Comparison of ENCODE assay signal across 10 cellular contexts in the genomic region with DNA sequence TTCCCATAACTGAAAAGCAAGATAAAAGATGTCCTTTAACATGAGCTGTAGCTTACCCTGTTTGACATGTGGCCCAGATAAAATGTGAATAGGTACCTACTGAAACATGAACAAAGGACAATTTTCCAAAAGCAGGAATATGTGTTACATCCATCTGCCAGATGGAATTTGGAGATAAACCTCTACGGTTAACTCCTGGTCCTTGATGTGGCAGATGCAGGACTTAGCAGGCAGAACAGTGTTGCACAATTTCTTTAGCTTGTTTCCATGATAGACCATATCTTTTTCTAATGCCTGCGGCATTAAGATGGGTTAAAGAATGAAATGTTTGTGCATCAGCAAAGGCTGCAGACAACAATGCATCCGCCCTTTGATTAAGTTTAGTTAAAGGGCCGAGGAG. TPM values are rescaled to one million over a fixed set of nuclear protein-coding genes. Genes with fewer than 3 reads are reported as not detected.
DNase-seq lines count a peak whose midpoint lies in the region; ATAC-seq, FAIRE-seq and TF ChIP-seq lines count a peak whose summit lies in the region.
"Not testable (repeated sequence)": the region's sequence is repeated elsewhere in the genome, so short reads cannot be mapped to it uniquely, and the experiment has no call there.
"Had no signal": no experiment of that assay in that cellular context is flagged by ENCODE, and none has a peak within 500 bp of the region (broad histone marks: within the 10 kb centered on the region; RNA-seq: fewer than 3 reads in every experiment).

No MANE protein-coding gene starts in this region.

- H3K4me2 ChIP-seq in GM23338 (peak overlapping the region; percentile 65), keratinocyte (ENCODE audit: control insufficient read depth, extremely low read depth, insufficient read depth, low read depth, low read length) (peak overlapping the region; percentile 51), smooth muscle cell (peak overlapping the region; percentile 0)

- H3K27ac Mint-ChIP-seq in GM23338 = not testable (repeated sequence)

- not testable (repeated sequence) for H3K4me3 Mint-ChIP-seq in GM23338

- not testable (repeated sequence) for H2AFZ ChIP-seq in GM23338; keratinocyte (ENCODE audit: control insufficient read depth, low read length); smooth muscle cell (ENCODE audit: low read depth)

- not testable (repeated sequence) for H3K27me3 Mint-ChIP-seq in GM23338 (ENCODE audit: insufficient read depth, low read depth, poor library complexity)

- peak overlapping the region; percentile 96 for H3K27ac ChIP-seq in GM23338 (ENCODE audit: low read depth)
- H3K27ac ChIP-seq in keratinocyte (ENCODE audit: control insufficient read depth, insufficient read depth, low read length); smooth muscle cell (ENCODE audit: low read depth): not testable (repeated sequence)

- H3K4me1 ChIP-seq in GM23338 (ENCODE audit: insufficient read depth) (peaks cover 71% of the 10 kb centered on the region), keratinocyte (ENCODE audit: control insufficient read depth, extremely low read depth, insufficient read depth, low read length) (peaks cover 12% of the 10 kb centered on the region), smooth muscle cell (ENCODE audit: low read depth) (peaks cover 44% of the 10 kb centered on the region)

- DNase-seq in GM23338 (ENCODE audit: low spot score); smooth muscle cell (lab: John Stamatoyannopoulos, UW; ENCODE audit: unreplicated experiment): not testable (repeated sequence)
- peak; percentile 30 for DNase-seq in NCI-H1694 (lab: John Stamatoyannopoulos, UW)
- peak; percentile 39 for DNase-seq in NCI-H524 treated with DMSO at 0.1 percent for 48 hours (lab: John Stamatoyannopoulos, UW)
- DNase-seq in SK-N-DZ (ENCODE audit: low spot score) = peak; percentile 63
- peak; percentile 2 for DNase-seq in amniotic epithelial cell (ENCODE audit: low read depth)
- peak; percentile 4 for DNase-seq in keratinocyte (ENCODE audit: low read depth, low spot score)

- WGBS in smooth muscle cell (ENCODE audit: low lambda C conversion rate) = 23% methylated on average over 4 of the region's 4 CpGs

- H3K36me3 Mint-ChIP-seq in GM23338 (ENCODE audit: low read depth) = not testable (repeated sequence)

- not testable (repeated sequence) for H4K20me1 ChIP-seq in GM23338 (replicated peaks; ENCODE audit: insufficient read depth); keratinocyte (ENCODE audit: control insufficient read depth, extremely low read depth, insufficient read depth, low read length); smooth muscle cell (ENCODE audit: low read depth)

- ATAC-seq in GM23338 = not testable (repeated sequence)

- TF ChIP-seq CTCF in GM23338 (conservative IDR thresholded peaks at IDR 0.05; ENCODE audit: low read depth in 2 of 2); keratinocyte (optimal IDR thresholded peaks at IDR 0.05 in 1 of 3, IDR thresholded peaks at IDR 0.05 in 1 of 3, conservative IDR thresholded peaks at IDR 0.05 in 1 of 3; ENCODE audit: extremely low read depth in 1 of 3, insufficient read depth in 2 of 3, low read length in 3 of 3); smooth muscle cell (IDR thresholded peaks at IDR 0.05; ENCODE audit: borderline replicate concordance, insufficient read depth, poor library complexity, severe bottlenecking): not testable (repeated sequence)

- not testable (repeated sequence) for H3K27me3 ChIP-seq in GM23338 (ENCODE audit: insufficient read depth); keratinocyte (ENCODE audit: control insufficient read depth, extremely low read depth, insufficient read depth, low read length); smooth muscle cell (ENCODE audit: low read depth)

- H3K9me3 Mint-ChIP-seq in GM23338 = not testable (repeated sequence)

- dilution Hi-C loops in keratinocyte (cut with MboI; ENCODE audit: extremely low pct_ligation_motif_present, low sequenced_read_pairs) = not testable (repeated sequence)

- not testable (repeated sequence) for H3K9me1 ChIP-seq in keratinocyte (ENCODE audit: control insufficient read depth, extremely low read depth, insufficient read depth, low read length)

- H3K9ac ChIP-seq in keratinocyte (ENCODE audit: control insufficient read depth, extremely low read depth, insufficient read depth, low read length); smooth muscle cell (ENCODE audit: low read depth): not testable (repeated sequence)

- not testable (repeated sequence) for FAIRE-seq in keratinocyte (lab: Jason Lieb, UNC)

- H3F3A ChIP-seq in GM23338 (replicated peaks; ENCODE audit: low read depth); smooth muscle cell (ENCODE audit: low read depth): not testable (repeated sequence)

- H3K4me1 Mint-ChIP-seq in GM23338 = peaks cover 84% of the 10 kb centered on the region

- H3K9me3 ChIP-seq in keratinocyte (ENCODE audit: control insufficient read depth, low read depth, low read length); smooth muscle cell (replicated peaks; ENCODE audit: low read depth): not testable (repeated sequence)

- not testable (repeated sequence) for H3K79me2 ChIP-seq in GM23338 (replicated peaks; ENCODE audit: insufficient read depth); keratinocyte (ENCODE audit: control insufficient read depth, insufficient read depth, low read length); smooth muscle cell (ENCODE audit: low read depth)

- H3K36me3 ChIP-seq in GM23338 (ENCODE audit: insufficient read depth); keratinocyte (ENCODE audit: control insufficient read depth in 2 of 2, extremely low read depth in 1 of 2, insufficient read depth in 2 of 2, low read length in 2 of 2); smooth muscle cell (ENCODE audit: low read depth): not testable (repeated sequence)

- H3K4me3 ChIP-seq in GM23338; keratinocyte (ENCODE audit: control insufficient read depth in 2 of 3, extremely low read depth in 1 of 3, insufficient read depth in 2 of 3, low read depth in 1 of 3, low read length in 3 of 3); smooth muscle cell: not testable (repeated sequence)

- H3K9me2 ChIP-seq in GM23338 (ENCODE audit: insufficient read depth) = not testable (repeated sequence)

RNA-seq across cellular contexts. Expression of a gene that starts 14.6 kb away (rescaled TPM):
- total RNA-seq in GM23338 (2014; rRNA removed; shearing (Covaris generic)) = 280 and 283 TPM in 2 replicates
- polyA plus RNA-seq in GM23338 (2016; fragmentation: Nextera tagmentation; extraction: Ambion mirVana) (509 and 628 TPM in 2 replicates), keratinocyte (0.12 to 0.24 TPM (median 0.20 TPM) in 3 replicates), smooth muscle cell (0.41 and 3.1 TPM in 2 replicates)
- not detected in 2 replicates for polyA plus RNA-seq in SK-N-DZ (2014; cell fraction: cytosol; rRNA removed)
- polyA plus RNA-seq in SK-N-DZ (2014; cell fraction: nucleus; rRNA removed) = not detected in 2 replicates
- polyA plus RNA-seq in keratinocyte (2011; ENCODE audit: low read depth) = 0.15 TPM
- 0.10 and 0.16 TPM in 2 replicates for polyA plus RNA-seq in keratinocyte (2011; cell fraction: cytosol; rRNA removed)
- 0.16 and 0.19 TPM in 2 replicates for polyA plus RNA-seq in keratinocyte (2011; cell fraction: nucleus; rRNA removed)
- polyA plus RNA-seq in keratinocyte (2012; ENCODE audit: low replicate concordance) = 0.06 and 0.36 TPM in 2 replicates
- 0.06 TPM in 1 of 3 replicates, not detected in the others for polyA minus RNA-seq in keratinocyte
- not detected for polyA minus RNA-seq in keratinocyte (2011; cell fraction: cytosol; rRNA and poly(A)+ RNA removed)
- polyA minus RNA-seq in keratinocyte (2011; cell fraction: nucleus; rRNA and poly(A)+ RNA removed) = 0.16 TPM in 1 of 2 replicates, not detected in the other
- 2.0 and 2.7 TPM in 2 replicates for total RNA-seq in smooth muscle cell
- total RNA-seq: A172; CD4-positive, CD25-positive, alpha-beta regulatory T cell; G401 had no signal
- polyA plus RNA-seq: CD4-positive, CD25-positive, alpha-beta regulatory T cell had no signal

Comparison
In these comparisons a context has a peak if more than half of its experiments do, and no peak if none do; other contexts are left out.
1. H3K4me2 ChIP-seq: peak in every context shown above with its lines; median percentile 65 in GM23338; 51 in keratinocyte; 0 in smooth muscle cell.
2. RNA of a gene that starts 14.6 kb away (polyA plus RNA-seq): 509 to 628 TPM in GM23338; 0.41 to 3.1 TPM in smooth muscle cell and 0.06 to 0.36 TPM in keratinocyte; every median in the first group is over 100 times any median in the second.